In the genomic region with DNA sequence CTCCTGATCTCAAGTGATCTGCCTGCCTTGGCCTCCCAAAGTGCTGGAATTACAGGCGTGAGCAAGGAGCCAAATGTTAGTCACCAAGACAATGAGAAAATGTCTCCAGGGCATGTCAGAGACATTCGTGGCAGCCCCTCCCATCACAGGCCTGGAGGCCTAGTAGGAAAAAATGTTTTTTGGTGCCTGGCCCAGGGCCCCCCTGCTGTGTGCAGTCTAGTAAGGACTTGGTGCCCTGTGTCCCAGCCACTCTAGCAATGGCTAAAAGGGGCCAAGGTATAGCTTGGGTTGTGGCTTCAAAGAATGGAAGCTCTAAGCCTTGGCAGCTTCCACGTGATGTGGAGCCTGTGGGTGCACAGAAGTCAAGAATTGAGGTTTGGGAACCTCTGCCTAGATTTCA, we compare ENCODE assay signal across 32 cellular contexts.
"Had no signal": no experiment of that assay in that cellular context is flagged by ENCODE, and none has a peak within 500 bp of the region (broad histone marks: within the 10 kb centered on the region; RNA-seq: fewer than 3 reads in every experiment).

No MANE protein-coding gene starts in this region.

- H3K4me1 ChIP-seq: ascending aorta had no signal

- H3K27me3 ChIP-seq: ascending aorta, cardiac muscle cell had no signal

- FAIRE-seq: bronchial epithelial cell had no signal

- H3K36me3 ChIP-seq: ascending aorta, cardiac muscle cell, WERI-Rb-1 had no signal

- H3K9me3 ChIP-seq: ascending aorta had no signal

- ATAC-seq: activated CD4-positive, alpha-beta T cell treated with anti-CD3 and anti-CD28 coated beads for 36 hours; activated CD4-positive, CD25-positive, alpha-beta regulatory T cell treated with anti-CD3 and anti-CD28 coated beads, Interleukin-2, amount 50 U/mL, for 24 hours; activated CD8-positive, alpha-beta memory T cell treated with anti-CD3 and anti-CD28 coated beads, Interleukin-2, amount 10 ng/mL, durations not matched to agents 7 days and 5 days; activated CD8-positive, alpha-beta T cell treated with anti-CD3 and anti-CD28 coated beads, Interleukin-2, amount 10 ng/mL, durations not matched to agents 7 days and 5 days; activated naive CD8-positive, alpha-beta T cell treated with anti-CD3 and anti-CD28 coated beads, Interleukin-2, amount 50 U/mL, for 24 hours; WTC11 had no signal

- H3K27ac ChIP-seq: ascending aorta, cardiac muscle cell, WERI-Rb-1 had no signal

- H3K4me3 ChIP-seq: ascending aorta, cardiac muscle cell had no signal

- DNase-seq: activated CD4-positive, alpha-beta memory T cell treated with anti-CD3 and anti-CD28 coated beads, Interleukin-2, amount 10 ng/mL, durations not matched to agents 7 days and 5 days; activated CD4-positive, alpha-beta T cell treated with anti-CD3 and anti-CD28 coated beads for 1 hour; activated CD4-positive, alpha-beta T cell treated with anti-CD3 and anti-CD28 coated beads for 36 hours; activated CD4-positive, alpha-beta T cell treated with anti-CD3 and anti-CD28 coated beads for 48 hours; activated CD4-positive, alpha-beta T cell treated with anti-CD3 and anti-CD28 coated beads, Interleukin-2, amount 10 ng/mL, durations not matched to agents 7 days and 5 days; activated CD4-positive, alpha-beta T cell treated with anti-CD3 and anti-CD28 coated beads, Interleukin-2, amount 50 U/mL, for 48 hours; activated CD4-positive, CD25-positive, alpha-beta regulatory T cell; activated CD8-positive, alpha-beta memory T cell treated with anti-CD3 and anti-CD28 coated beads for 24 hours; activated CD8-positive, alpha-beta memory T cell treated with anti-CD3 and anti-CD28 coated beads, Interleukin-2, amount 10 ng/mL, durations not matched to agents 7 days and 5 days; activated CD8-positive, alpha-beta memory T cell treated with anti-CD3 and anti-CD28 coated beads, Interleukin-2, amount 50 U/mL, for 48 hours; activated CD8-positive, alpha-beta T cell treated with anti-CD3 and anti-CD28 coated beads, Interleukin-2, amount 10 ng/mL, durations not matched to agents 7 days and 5 days; activated effector memory CD4-positive, alpha-beta T cell treated with Interleukin-2 at 50 U/mL for 16 hours; activated gamma-delta T cell; activated naive CD4-positive, alpha-beta T cell treated with anti-CD3 and anti-CD28 coated beads, Interleukin-2, amount 10 ng/mL, durations not matched to agents 7 days and 5 days; activated naive CD4-positive, alpha-beta T cell treated with Interleukin-2 at 50 U/mL for 16 hours; activated naive CD8-positive, alpha-beta T cell treated with anti-CD3 and anti-CD28 coated beads, Interleukin-2, amount 10 ng/mL, durations not matched to agents 7 days and 5 days; activated naive CD8-positive, alpha-beta T cell treated with anti-CD3 and anti-CD28 coated beads, Interleukin-2, amount 50 U/mL, for 24 hours; activated T-cell treated with anti-CD3 and anti-CD28 coated beads, Interleukin-2, amount 50 U/mL, for 24 hours; activated T-cell treated with anti-CD3 and anti-CD28 coated beads, Interleukin-2, amount 50 U/mL, for 48 hours; amygdala; anterior cingulate cortex; caudate nucleus; cerebellar nuclear complex; T-helper 1 cell; T-helper 2 cell; T-helper 9 cell; WERI-Rb-1 had no signal
